ENCODE assay signal across 1 cellular context in genomic region chr17:40443196-40443987, GRCh38.
A peak's percentile ranks its signal among the peaks of the same experiment; 100 is the strongest.
TF ChIP-seq lines count a peak whose summit lies in the region.

TSS of gene IGFBP4 (plus strand) at chr17:40443450. CDS start at chr17:40443736, 286 bp downstream.

TF ChIP-seq in HepG2, 621 proteins besides CTCF, POLR2A, EP300 and RAD21 (continued from another document and continues in another):
- TF ChIP-seq ZNF784 (CRISPR knock-in tag; IDR thresholded peaks at IDR 0.05; ENCODE audit: borderline replicate concordance) (peak; percentile 32; the same call in 1 of the 2 replicates), HINFP (CRISPR knock-in tag; IDR thresholded peaks at IDR 0.05; ENCODE audit: low read depth) (no peak), NBN (conservative IDR thresholded peaks at IDR 0.05) (no peak), NONO (IDR thresholded peaks at IDR 0.05) (no peak), NONO (CRISPR knock-in tag; conservative IDR thresholded peaks at IDR 0.05) (peak; percentile 92), THAP8 (CRISPR knock-in tag; IDR thresholded peaks at IDR 0.05; ENCODE audit: borderline replicate concordance) (no peak), TSC22D2 (CRISPR knock-in tag; IDR thresholded peaks at IDR 0.05; ENCODE audit: borderline replicate concordance) (peak; percentile 90), NFIC (IDR thresholded peaks at IDR 0.05; ENCODE audit: low read length) (no peak), ZNF558 (CRISPR knock-in tag; IDR thresholded peaks at IDR 0.05; ENCODE audit: borderline replicate concordance) (peak; percentile 57; the same call in 1 of the 2 replicates), NFATC3 (CRISPR knock-in tag; IDR thresholded peaks at IDR 0.05) (no peak), JUNB (CRISPR knock-in tag; IDR thresholded peaks at IDR 0.05; ENCODE audit: borderline replicate concordance) (peak; percentile 46; the same call in 1 of the 2 replicates), ZSCAN29 (CRISPR knock-in tag; conservative IDR thresholded peaks at IDR 0.05) (no peak), ATF3 (CRISPR knock-in tag; IDR thresholded peaks at IDR 0.05) (no peak), ZNF496 (CRISPR knock-in tag; IDR thresholded peaks at IDR 0.05; ENCODE audit: insufficient replicate concordance) (peak; percentile 82), AKAP8 (CRISPR knock-in tag; IDR thresholded peaks at IDR 0.05) (no peak), THAP9 (CRISPR knock-in tag; IDR thresholded peaks at IDR 0.05; ENCODE audit: borderline replicate concordance) (no peak), PLRG1 (conservative IDR thresholded peaks at IDR 0.05) (no peak), ZSCAN21 (CRISPR knock-in tag; IDR thresholded peaks at IDR 0.05; ENCODE audit: borderline replicate concordance) (peak; percentile 79; the same call in 1 of the 2 replicates), ZSCAN12 (CRISPR knock-in tag; IDR thresholded peaks at IDR 0.05) (peak; percentile 59), ZKSCAN1 (IDR thresholded peaks at IDR 0.05; ENCODE audit: low read length) (no peak), ZNF337 (CRISPR knock-in tag; IDR thresholded peaks at IDR 0.05; ENCODE audit: borderline replicate concordance, low read depth) (no peak), PAWR (CRISPR knock-in tag; IDR thresholded peaks at IDR 0.05; ENCODE audit: borderline replicate concordance) (no peak), ZSCAN31 (CRISPR knock-in tag; IDR thresholded peaks at IDR 0.05; ENCODE audit: low read depth) (peak; percentile 64; the same call in 1 of the 2 replicates), IRF2 (CRISPR knock-in tag; IDR thresholded peaks at IDR 0.05) (no peak), NR2F2 (IDR thresholded peaks at IDR 0.05; ENCODE audit: borderline replicate concordance, low read depth) (no peak), CENPX (CRISPR knock-in tag; IDR thresholded peaks at IDR 0.05) (no peak), ZMYM4 (CRISPR knock-in tag; IDR thresholded peaks at IDR 0.05) (no peak), FOXP4 (CRISPR knock-in tag; IDR thresholded peaks at IDR 0.05) (no peak), ELF4 (CRISPR knock-in tag; IDR thresholded peaks at IDR 0.05; ENCODE audit: borderline replicate concordance) (no peak), ZNF772 (CRISPR knock-in tag; IDR thresholded peaks at IDR 0.05) (peak; percentile 68; the same call in 1 of the 2 replicates), ZNF343 (CRISPR knock-in tag; IDR thresholded peaks at IDR 0.05) (0 out of 2 replicates have a peak, but pooled peaks have one; percentile 49), ZNF552 (CRISPR knock-in tag; IDR thresholded peaks at IDR 0.05; ENCODE audit: borderline replicate concordance) (no peak; the same call in 1 of the 2 replicates), HBP1 (CRISPR knock-in tag; IDR thresholded peaks at IDR 0.05; ENCODE audit: low read depth) (no peak), ATAD3A (CRISPR knock-in tag; IDR thresholded peaks at IDR 0.05) (no peak), ZBTB46 (CRISPR knock-in tag; IDR thresholded peaks at IDR 0.05; ENCODE audit: borderline replicate concordance) (0 out of 2 replicates have a peak, but pooled peaks have one; percentile 80), BATF2 (CRISPR knock-in tag; IDR thresholded peaks at IDR 0.05) (peak; percentile 88), AFF4 (CRISPR knock-in tag; IDR thresholded peaks at IDR 0.05) (no peak), AKNA (CRISPR knock-in tag; IDR thresholded peaks at IDR 0.05; ENCODE audit: borderline replicate concordance) (no peak), NFKB2 (CRISPR knock-in tag; IDR thresholded peaks at IDR 0.05; ENCODE audit: borderline replicate concordance) (peak; percentile 68; the same call in 1 of the 2 replicates)
